13 cellular contexts compared by ENCODE assay signal in genomic region chr7:65441010-65441409, GRCh38.
A peak's percentile ranks its signal among the peaks of the same experiment; 100 is the strongest.
DNase-seq lines count a peak whose midpoint lies in the region; ATAC-seq and TF ChIP-seq lines count a peak whose summit lies in the region.
"Had no signal": no experiment of that assay in that cellular context is flagged by ENCODE, and none has a peak within 500 bp of the region (broad histone marks: within the 10 kb centered on the region; RNA-seq: fewer than 3 reads in every experiment).

No MANE protein-coding gene starts in this region.

- no TSS peak for BruUV-seq in MCF 10A (replicated peaks; lab: Mats Ljungman, UMichigan)

- H3K4me3 ChIP-seq in breast epithelium, result no peak overlapping the region
- H3K4me3 ChIP-seq in RWPE2 (ENCODE audit: severe bottlenecking), result no peak overlapping the region
- H3K4me3 ChIP-seq in fibroblast of the aortic adventitia (ENCODE audit: low read depth, low read length), result no peak overlapping the region
- no peak overlapping the region for H3K4me3 ChIP-seq in psoas muscle
- H3K4me3 ChIP-seq: upper lobe of right lung had no signal

- H3K4me1 ChIP-seq in breast epithelium, result no peaks in the 10 kb centered on the region
- peaks cover 32% of the 10 kb centered on the region for H3K4me1 ChIP-seq in RWPE2 (ENCODE audit: insufficient read depth, poor library complexity, severe bottlenecking)
- H3K4me1 ChIP-seq in psoas muscle, result no peaks in the 10 kb centered on the region
- H3K4me1 ChIP-seq: upper lobe of right lung had no signal

- TF ChIP-seq POLR2A in breast epithelium (IDR thresholded peaks at IDR 0.05), result no peak

- intact Hi-C loops in MCF 10A (cut with micrococcal nuclease) (loop anchor here (10.0 kb wide), 1 partner anchor 66 kb away; the partner anchor contains the start of gene ZNF92), breast epithelium (cut with DNase I; ENCODE audit: low total_unique reads) (no loop called here), psoas muscle (cut with DNase I) (no loop called here)

- peaks cover 5% of the 10 kb centered on the region for H3K9me3 Mint-ChIP-seq in MCF 10A (ENCODE audit: unreplicated experiment)

- CTCF ChIA-PET in MCF 10A (lab: Yijun Ruan, JAX), result no interaction called here

- H3K9me3 ChIP-seq in breast epithelium (no peaks in the 10 kb centered on the region), RWPE2 (ENCODE audit: severe bottlenecking) (no peaks in the 10 kb centered on the region), psoas muscle (no peaks in the 10 kb centered on the region)
- H3K9me3 ChIP-seq: upper lobe of right lung had no signal

- H3K36me3 Mint-ChIP-seq in MCF 10A (ENCODE audit: insufficient read depth, unreplicated experiment), result no peaks in the 10 kb centered on the region
- H3K36me3 Mint-ChIP-seq: IgD-negative memory B cell had no signal

- H3K27ac Mint-ChIP-seq in MCF 10A (ENCODE audit: low read depth, unreplicated experiment), result no peak overlapping the region
- H3K27ac Mint-ChIP-seq: IgD-negative memory B cell had no signal

- H3K4me1 Mint-ChIP-seq in MCF 10A (ENCODE audit: insufficient read depth, unreplicated experiment), result no peaks in the 10 kb centered on the region

- no peak overlapping the region for H3K4me3 Mint-ChIP-seq in MCF 10A (ENCODE audit: unreplicated experiment)
- H3K4me3 Mint-ChIP-seq: IgD-negative memory B cell had no signal

- ATAC-seq in RWPE2 (ENCODE audit: low read depth), result peak; percentile 73
- no peak for ATAC-seq in GM21528 (IDR thresholded peaks at IDR 0.05; ENCODE audit: low FRiP score, unreplicated experiment)
- no peak for ATAC-seq in GM21786 (IDR thresholded peaks at IDR 0.05; ENCODE audit: unreplicated experiment)
- no peak for ATAC-seq in psoas muscle
- ATAC-seq: upper lobe of right lung had no signal

- POLR2A ChIA-PET in MCF 10A (lab: Yijun Ruan, JAX), result interaction anchor here (1.0 kb wide), 1 partner anchor 67 kb away, joined by 3 read pairs; the partner anchor contains the start of gene ZNF92

- no peak overlapping the region for H3K27ac ChIP-seq in breast epithelium
- H3K27ac ChIP-seq in RWPE2 (ENCODE audit: poor library complexity, severe bottlenecking), result peak overlapping the region; percentile 53
- H3K27ac ChIP-seq in psoas muscle, result no peak overlapping the region
- H3K27ac ChIP-seq: upper lobe of right lung had no signal

- DNase-seq in MCF 10A (ENCODE audit: unreplicated experiment) (peak; percentile 19), breast epithelium (ENCODE audit: low spot score in 2 of 2) (no peak), RWPE2 (ENCODE audit: low spot score) (no peak), fibroblast of the aortic adventitia (ENCODE audit: low read depth) (peak; percentile 67), psoas muscle (no peak), NCI-H526 treated with DMSO at 0.1 percent for 48 hours (lab: John Stamatoyannopoulos, UW) (no peak)
- DNase-seq: activated CD4-positive, CD25-positive, alpha-beta regulatory T cell treated with anti-CD3 and anti-CD28 coated beads, Interleukin-2, amount 50 U/mL, for 72 hours; DND-41; NCI-H1694; upper lobe of right lung had no signal

- TF ChIP-seq CTCF in MCF 10A (IDR thresholded peaks at IDR 0.05; ENCODE audit: unreplicated experiment), result no peak
- TF ChIP-seq CTCF in breast epithelium (IDR thresholded peaks at IDR 0.05), result no peak
- no peak for TF ChIP-seq CTCF in RWPE2 (IDR thresholded peaks at IDR 0.05; ENCODE audit: poor library complexity, severe bottlenecking)
- no peak for TF ChIP-seq CTCF in fibroblast of the aortic adventitia (IDR thresholded peaks at IDR 0.05; ENCODE audit: insufficient read depth, low read length)
- TF ChIP-seq CTCF in psoas muscle (IDR thresholded peaks at IDR 0.05), result no peak

- H3K36me3 ChIP-seq in breast epithelium (no peaks in the 10 kb centered on the region), RWPE2 (ENCODE audit: low read depth) (no peaks in the 10 kb centered on the region), psoas muscle (ENCODE audit: insufficient read depth in 1 of 2, low read depth in 1 of 2) (no peaks in the 10 kb centered on the region)
- H3K36me3 ChIP-seq: upper lobe of right lung had no signal

- H3K27me3 ChIP-seq in breast epithelium, result no peaks in the 10 kb centered on the region
- H3K27me3 ChIP-seq in RWPE2 (ENCODE audit: insufficient read depth, poor library complexity, severe bottlenecking), result no peaks in the 10 kb centered on the region
- H3K27me3 ChIP-seq in psoas muscle (ENCODE audit: insufficient read depth in 3 of 3, low read length in 2 of 3), result no peaks in the 10 kb centered on the region
- H3K27me3 ChIP-seq: upper lobe of right lung had no signal

- no peaks in the 10 kb centered on the region for H3K27me3 Mint-ChIP-seq in MCF 10A (ENCODE audit: insufficient read depth, unreplicated experiment)

Comparison
In these comparisons a context has a peak if more than half of its experiments do, and no peak if none do; other contexts are left out.
1. DNase-seq: peak in MCF 10A (single experiment) and fibroblast of the aortic adventitia (single experiment); none in breast epithelium (0 of 2), RWPE2 (single experiment), psoas muscle (0 of 2) and NCI-H526 treated with DMSO at 0.1 percent for 48 hours (single experiment).